In the genomic region with DNA sequence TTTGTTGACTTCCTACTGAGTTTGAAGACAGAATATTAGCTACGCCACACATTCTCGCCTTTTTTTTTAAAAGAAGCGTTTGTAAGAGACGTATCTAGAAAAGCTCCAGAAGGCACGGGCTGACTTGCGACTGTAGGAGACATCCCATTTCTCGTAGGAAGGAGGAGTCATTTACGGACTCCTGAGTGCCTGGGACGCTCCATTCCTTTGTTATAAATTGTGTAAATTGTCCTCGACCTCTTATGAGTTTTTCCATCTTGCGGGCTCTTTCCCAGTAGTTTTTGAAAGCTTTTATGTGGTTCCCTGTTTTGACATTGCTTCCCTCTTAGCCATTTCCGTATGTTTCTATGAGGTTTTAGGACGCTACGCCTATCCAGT, we compare ENCODE assay signal across 8 cellular contexts. TPM values are rescaled to one million over a fixed set of nuclear protein-coding genes. Genes with fewer than 3 reads are reported as not detected.
DNase-seq lines count a peak whose midpoint lies in the region; ATAC-seq and TF ChIP-seq lines count a peak whose summit lies in the region.

No MANE protein-coding gene starts in this region.

- H3K27ac Mint-ChIP-seq in type B pancreatic cell, result peak overlapping the region; percentile 84

- H4K5ac ChIP-seq in IMR-90 (ENCODE audit: low read depth, low read length), result no peak overlapping the region

- H3K4me3 ChIP-seq in BJ (ENCODE audit: low read depth, low read length) (peak overlapping the region; percentile 88), IMR-90 (ENCODE audit: insufficient read depth, low read depth, low read length) (peak overlapping the region; percentile 75), astrocyte of the cerebellum (ENCODE audit: low read depth, low read length) (peak overlapping the region; percentile 86), left lung (peak overlapping the region; percentile 67 to 93)

- H3K9me3 ChIP-seq in IMR-90 (ENCODE audit: control insufficient read depth, insufficient read depth, low read length) (no peaks in the 10 kb centered on the region), left lung (no peaks in the 10 kb centered on the region)

- H3K36me3 ChIP-seq in BJ (ENCODE audit: control insufficient read depth, insufficient read depth, low read length) (peaks cover 5% of the 10 kb centered on the region), IMR-90 (ENCODE audit: control insufficient read depth, insufficient read depth, low read length) (peaks cover 7% of the 10 kb centered on the region), left lung (peaks cover 0 to 34% of the 10 kb centered on the region in 2 donors)

- H3K79me1 ChIP-seq in IMR-90 (ENCODE audit: low read depth in 1 of 2, low read length in 2 of 2), result peaks cover 34 to 54% of the 10 kb centered on the region in 2 experiments

- H3K56ac ChIP-seq in IMR-90 (ENCODE audit: extremely low read depth, insufficient read depth, low read length), result peak overlapping the region; percentile 39; the same call in 1 of the 2 replicates

- in situ Hi-C loops in IMR-90 (cut with MboI; ENCODE audit: low sequenced_read_pairs), result no loop called here
- in situ Hi-C loops in astrocyte of the cerebellum (cut with HindIII; ENCODE audit: low sequenced_read_pairs), result no loop called here

- H2AFZ ChIP-seq in IMR-90 (replicated peaks; ENCODE audit: low read length, poor library complexity), result peak overlapping the region; percentile 99

- peaks cover 4% of the 10 kb centered on the region for H3K9me1 ChIP-seq in IMR-90 (ENCODE audit: insufficient read depth, low read length)

- no peak overlapping the region for H2BK15ac ChIP-seq in IMR-90 (ENCODE audit: low read depth, low read length)

- peak overlapping the region; percentile 48 for H3K14ac ChIP-seq in IMR-90 (replicated peaks; ENCODE audit: low read depth, low read length)

- H3K36me3 Mint-ChIP-seq in type B pancreatic cell, result peaks cover 12% of the 10 kb centered on the region

- POLR2A ChIA-PET in BJ (lab: Charles Lee), result no interaction called here
- POLR2A ChIA-PET in IMR-90 (lab: Charles Lee; ENCODE audit: unreplicated experiment), result no interaction called here

- BruUV-seq in IMR-90 (replicated peaks; lab: Mats Ljungman, UMichigan), result no TSS peak

- H3K18ac ChIP-seq in IMR-90 (ENCODE audit: low read depth, low read length), result no peak overlapping the region

- H3K4me3 Mint-ChIP-seq in type B pancreatic cell, result peak overlapping the region; percentile 87

- no peak for TF ChIP-seq CTCF in BJ (IDR thresholded peaks at IDR 0.05; ENCODE audit: insufficient read depth, low read depth, low read length)
- TF ChIP-seq CTCF in IMR-90 (conservative IDR thresholded peaks at IDR 0.05; ENCODE audit: low read depth, low read length), result no peak
- no peak for TF ChIP-seq CTCF in astrocyte of the cerebellum (IDR thresholded peaks at IDR 0.05; ENCODE audit: low read depth, low read length, missing control alignments)
- no peak for TF ChIP-seq CTCF in left lung (IDR thresholded peaks at IDR 0.05)
- TF ChIP-seq CTCF in type B pancreatic cell (conservative IDR thresholded peaks at IDR 0.05), result no peak
- no peak for TF ChIP-seq CTCF in GM10266 (IDR thresholded peaks at IDR 0.05; ENCODE audit: control insufficient read depth, insufficient read depth, low read depth, missing control alignments)

- H3K23ac ChIP-seq in IMR-90 (ENCODE audit: low read depth, low read length), result peak overlapping the region; percentile 70; the same call in 1 of the 2 replicates

- H2AK9ac ChIP-seq in IMR-90 (replicated peaks; ENCODE audit: low read depth, low read length, poor library complexity), result peak overlapping the region; percentile 81

- no peak overlapping the region for H2BK5ac ChIP-seq in IMR-90 (ENCODE audit: low read depth, low read length, poor library complexity, severe bottlenecking)

- TF ChIP-seq RAD21 in IMR-90 (IDR thresholded peaks at IDR 0.05; ENCODE audit: low read length), result no peak

- H3K4me1 ChIP-seq in IMR-90 (ENCODE audit: control insufficient read depth, insufficient read depth, low read length), result peaks cover 13% of the 10 kb centered on the region
- peaks cover 15 to 41% of the 10 kb centered on the region in 2 donors for H3K4me1 ChIP-seq in left lung

- no peak overlapping the region for H4K91ac ChIP-seq in IMR-90 (ENCODE audit: insufficient read depth, low read depth, low read length)

- H4K8ac ChIP-seq in IMR-90 (ENCODE audit: low read depth in 2 of 2, low read length in 2 of 2), result no peak overlapping the region; a peak in 1 of 4 replicates

- H4K20me1 ChIP-seq in IMR-90 (ENCODE audit: insufficient read depth, low read length), result peaks cover 22% of the 10 kb centered on the region; the same call in 1 of the 2 replicates

- H3K27ac ChIP-seq in IMR-90 (ENCODE audit: insufficient read depth, low read length), result peak overlapping the region; percentile 32; the same call in 1 of the 2 replicates
- peak overlapping the region; percentile 30 to 93 for H3K27ac ChIP-seq in left lung

- H3K27me3 ChIP-seq in BJ (ENCODE audit: control insufficient read depth, insufficient read depth, low read length), result no peaks in the 10 kb centered on the region
- no peaks in the 10 kb centered on the region for H3K27me3 ChIP-seq in IMR-90 (ENCODE audit: control insufficient read depth, insufficient read depth, low read length)
- H3K27me3 ChIP-seq in left lung, result no peaks in the 10 kb centered on the region

- peak overlapping the region; percentile 90 for H3K4me2 ChIP-seq in IMR-90 (ENCODE audit: low read depth, low read length)

- WGBS in IMR-90 (ENCODE audit: extremely low coverage in 2 of 2, insufficient read length in 1 of 2), 2 experiments, result 19% methylated on average over 4 of the region's 14 CpGs; no CpG with 5 or more reads in 1 of the 2 experiments

- no peak overlapping the region for H2AK5ac ChIP-seq in IMR-90 (ENCODE audit: low read depth, low read length)

- TF ChIP-seq POLR2A in IMR-90 (IDR thresholded peaks at IDR 0.05; ENCODE audit: low read depth, low read length), result no peak

- H3K9ac ChIP-seq in IMR-90 (ENCODE audit: low read depth, low read length), result peak overlapping the region; percentile 85

- no peak overlapping the region for H2BK20ac ChIP-seq in IMR-90 (ENCODE audit: low read depth, low read length)

- dilution Hi-C loops in IMR-90 (cut with HindIII; ENCODE audit: low sequenced_read_pairs, unreplicated experiment), result no loop called here

- no peaks in the 10 kb centered on the region for H3K27me3 Mint-ChIP-seq in type B pancreatic cell

- H3K4ac ChIP-seq in IMR-90 (ENCODE audit: low read depth, low read length), result 0 out of 2 replicates have a peak overlapping the region, but pooled peaks have one; percentile 3

- ATAC-seq in IMR-90 (ENCODE audit: low read depth), result peak; percentile 5
- peak; percentile 5 for ATAC-seq in left lung

- H2BK120ac ChIP-seq in IMR-90 (ENCODE audit: low read depth, low read length), result no peak overlapping the region

- CTCF ChIA-PET in BJ (lab: Yijun Ruan, JAX), result interaction anchor here (0.7 to 3.2 kb wide), 5 partner anchors 16 to 221 kb away, joined by 3 to 9 read pairs (median 7); a partner anchor contains a TSS
- CTCF ChIA-PET in IMR-90 (lab: Yijun Ruan, JAX), result no interaction called here

- no peaks in the 10 kb centered on the region for H3K9me3 Mint-ChIP-seq in type B pancreatic cell

- H3K4me1 Mint-ChIP-seq in type B pancreatic cell (ENCODE audit: unreplicated experiment), result peaks cover 11% of the 10 kb centered on the region

- intact Hi-C loops in IMR-90 (cut with micrococcal nuclease), result no loop called here
- intact Hi-C loops in left lung (cut with DNase I), result no loop called here

- DNase-seq in BJ (ENCODE audit: low read depth), result no peak
- DNase-seq in IMR-90, result peak; percentile 35
- no peak for DNase-seq in astrocyte of the cerebellum (ENCODE audit: low read depth)
- no peak for DNase-seq in left lung
- no peak for DNase-seq in type B pancreatic cell (ENCODE audit: extremely low spot score, unreplicated experiment)
- no peak for DNase-seq in activated CD8-positive, alpha-beta memory T cell treated with anti-CD3 and anti-CD28 coated beads, Interleukin-2, amount 50 U/mL, for 4 hours
- DNase-seq in NCI-H2029 (lab: John Stamatoyannopoulos, UW), result no peak
- no peak for DNase-seq in GM10266 (ENCODE audit: extremely low spot score)

RNA-seq across cellular contexts. Expression of a gene that starts 1.0 kb away (rescaled TPM):
- polyA plus RNA-seq in BJ (2011; rRNA removed) (36.7 and 60.2 TPM in 2 replicates), IMR-90 (2012; rRNA removed) (37.1 and 40.4 TPM in 2 replicates)
- polyA minus RNA-seq in BJ (2011; rRNA and poly(A)+ RNA removed), result 39.4 and 49.5 TPM in 2 replicates
- total RNA-seq in IMR-90 (2012; rRNA removed) (43.9 and 47.5 TPM in 2 replicates), left lung (10 to 100 TPM; 75.9 to 80.8 TPM), type B pancreatic cell (ENCODE audit: low replicate concordance) (94.2 and 112 TPM in 2 replicates)
- 20.9 and 39.1 TPM in 2 replicates for polyA plus RNA-seq in IMR-90 (2012; cell fraction: cytosol; rRNA removed)
- polyA plus RNA-seq in IMR-90 (2012; cell fraction: nucleus; rRNA removed; ENCODE audit: low replicate concordance), result 60.9 and 121 TPM in 2 replicates

RNA-seq across cellular contexts. Expression of a gene that starts 12.6 kb away (rescaled TPM):
- polyA plus RNA-seq in BJ (2011; rRNA removed) (0.20 and 0.33 TPM in 2 replicates), IMR-90 (2012; rRNA removed) (0.29 and 0.44 TPM in 2 replicates)
- not detected in 2 replicates for polyA minus RNA-seq in BJ (2011; rRNA and poly(A)+ RNA removed)
- total RNA-seq in IMR-90 (2012; rRNA removed) (under 0.01 TPM in 1 of 2 replicates, not detected in the other), left lung (under 1 TPM in 1 of 2 donors, not detected in 1; 0.44 TPM), type B pancreatic cell (ENCODE audit: low replicate concordance) (2.9 and 6.1 TPM in 2 replicates)
- polyA plus RNA-seq in IMR-90 (2012; cell fraction: cytosol; rRNA removed), result 0.45 TPM in 1 of 2 replicates, not detected in the other
- polyA plus RNA-seq in IMR-90 (2012; cell fraction: nucleus; rRNA removed; ENCODE audit: low replicate concordance), result 5.5 and 7.3 TPM in 2 replicates

RNA-seq across cellular contexts. Expression of a gene that starts 17.6 kb away (rescaled TPM):
- polyA plus RNA-seq in BJ (2011; rRNA removed), result 51.5 and 62.5 TPM in 2 replicates
- polyA minus RNA-seq in BJ (2011; rRNA and poly(A)+ RNA removed), result 5.2 and 18.7 TPM in 2 replicates
- total RNA-seq in IMR-90 (2012; rRNA removed), result 37.2 and 39.1 TPM in 2 replicates
- polyA plus RNA-seq in IMR-90 (2012; rRNA removed), result 72.6 and 77.8 TPM in 2 replicates
- 34.8 and 74.5 TPM in 2 replicates for polyA plus RNA-seq in IMR-90 (2012; cell fraction: cytosol; rRNA removed)
- 41.7 and 43.6 TPM in 2 replicates for polyA plus RNA-seq in IMR-90 (2012; cell fraction: nucleus; rRNA removed; ENCODE audit: low replicate concordance)
- total RNA-seq in left lung, result 10 to 100 TPM; 74.3 to 76.6 TPM
- 62.3 and 98.6 TPM in 2 replicates for total RNA-seq in type B pancreatic cell (ENCODE audit: low replicate concordance)

RNA-seq across cellular contexts. Expression of a gene that starts 33.5 kb away (rescaled TPM):
- polyA plus RNA-seq in BJ (2011; rRNA removed) (0.86 and 1.0 TPM in 2 replicates), IMR-90 (2012; rRNA removed) (1.5 and 1.9 TPM in 2 replicates)
- polyA minus RNA-seq in BJ (2011; rRNA and poly(A)+ RNA removed), result 0.19 and 0.21 TPM in 2 replicates
- total RNA-seq in IMR-90 (2012; rRNA removed) (0.18 and 0.28 TPM in 2 replicates), left lung (1 to 10 TPM; 1.7 to 2.6 TPM), type B pancreatic cell (ENCODE audit: low replicate concordance) (3.2 and 3.6 TPM in 2 replicates)
- 0.62 and 0.77 TPM in 2 replicates for polyA plus RNA-seq in IMR-90 (2012; cell fraction: cytosol; rRNA removed)
- 9.3 and 21.4 TPM in 2 replicates for polyA plus RNA-seq in IMR-90 (2012; cell fraction: nucleus; rRNA removed; ENCODE audit: low replicate concordance)

RNA-seq across cellular contexts. Expression of a gene that starts 40.4 kb away (rescaled TPM):
- polyA plus RNA-seq in BJ (2011; rRNA removed) (116 and 233 TPM in 2 replicates), IMR-90 (2012; rRNA removed) (214 and 338 TPM in 2 replicates)
- polyA minus RNA-seq in BJ (2011; rRNA and poly(A)+ RNA removed), result 22.3 and 29.8 TPM in 2 replicates
- total RNA-seq in IMR-90 (2012; rRNA removed) (70.3 and 79.8 TPM in 2 replicates), left lung (100 to 1,000 TPM; 118 to 151 TPM), type B pancreatic cell (ENCODE audit: low replicate concordance) (176 and 199 TPM in 2 replicates)
- 216 and 420 TPM in 2 replicates for polyA plus RNA-seq in IMR-90 (2012; cell fraction: cytosol; rRNA removed)
- polyA plus RNA-seq in IMR-90 (2012; cell fraction: nucleus; rRNA removed; ENCODE audit: low replicate concordance), result 195 and 363 TPM in 2 replicates
